ENCODE assay signal across 23 cellular contexts in genomic region chr2:241302083-241302482, GRCh38.
"Had no signal": no experiment of that assay in that cellular context is flagged by ENCODE, and none has a peak within 500 bp of the region (broad histone marks: within the 10 kb centered on the region; RNA-seq: fewer than 3 reads in every experiment).

No MANE protein-coding gene starts in this region.

- H3K36me3 ChIP-seq: breast epithelium, thoracic aorta, upper lobe of left lung had no signal

- DNase-seq: activated CD4-positive, alpha-beta T cell treated with anti-CD3 and anti-CD28 coated beads, Interleukin-2, amount 50 U/mL, for 4 hours; activated CD8-positive, alpha-beta memory T cell treated with anti-CD3 and anti-CD28 coated beads for 24 hours; activated CD8-positive, alpha-beta memory T cell treated with anti-CD3 and anti-CD28 coated beads, Interleukin-2, amount 50 U/mL, for 4 hours; activated T-cell treated with anti-CD3 and anti-CD28 coated beads, Interleukin-2, amount 50 U/mL, for 24 hours; cerebellar nuclear complex; kidney glomerular epithelial cell; left ventricle myocardium superior; mesenchymal stem cell; nucleus accumbens; posterior cingulate gyrus; small intestine; stimulated activated CD4-positive, alpha-beta T cell treated with anti-CD3 and anti-CD28 coated beads, Interleukin-2, amount 100 ng/mL, for 24 hours; stimulated activated naive B cell treated with anti-CD40 and anti-IgM and Interleukin-4, amounts not matched to agents 10 μg/mL and 1 μg/mL and 100 μg/mL, for 72 hours; upper lobe of left lung had no signal

- H3K27ac ChIP-seq: ascending aorta, breast epithelium, coronary artery, thoracic aorta, upper lobe of left lung had no signal

- H3K9me3 Mint-ChIP-seq: activated naive CD4-positive, alpha-beta T cell treated with anti-CD3 and anti-CD28 coated beads, Interleukin-2, amount 50 U/mL, for 72 hours; activated T-cell treated with anti-CD3 and anti-CD28 coated beads, Interleukin-2, amount 50 U/mL, for 24 hours; activated T-helper 17 cell treated with anti-CD3 and anti-CD28 coated beads, Interleukin-2, amount 50 U/mL, for 72 hours; T-helper 2 cell treated with Interferon-gamma antibody and Interleukin-4, amounts not matched to agents 5 μg/mL and 100 μg/mL, for 36 hours; WTC11 had no signal

- H3K9me3 ChIP-seq: ascending aorta, breast epithelium, thoracic aorta, upper lobe of left lung had no signal

- H3K27me3 Mint-ChIP-seq: activated T-cell treated with anti-CD3 and anti-CD28 coated beads, Interleukin-2, amount 50 U/mL, for 24 hours; activated T-helper 17 cell treated with anti-CD3 and anti-CD28 coated beads, Interleukin-2, amount 50 U/mL, for 72 hours; stimulated activated naive B cell treated with anti-CD40 and anti-IgM and Interleukin-4, amounts not matched to agents 10 μg/mL and 1 μg/mL and 100 μg/mL, for 72 hours had no signal

- H3K4me3 ChIP-seq: ascending aorta, breast epithelium, coronary artery, thoracic aorta, upper lobe of left lung had no signal

- H3K27me3 ChIP-seq: ascending aorta, breast epithelium, upper lobe of left lung had no signal

- H3K27ac Mint-ChIP-seq: activated T-helper 17 cell treated with anti-CD3 and anti-CD28 coated beads, Interleukin-2, amount 50 U/mL, for 72 hours; T-helper 2 cell treated with Interferon-gamma antibody and Interleukin-4, amounts not matched to agents 5 μg/mL and 100 μg/mL, for 36 hours had no signal

- H3K4me3 Mint-ChIP-seq: activated T-cell treated with anti-CD3 and anti-CD28 coated beads, Interleukin-2, amount 50 U/mL, for 24 hours; activated T-helper 17 cell treated with anti-CD3 and anti-CD28 coated beads, Interleukin-2, amount 50 U/mL, for 72 hours; stimulated activated naive B cell treated with anti-CD40 and anti-IgM and Interleukin-4, amounts not matched to agents 10 μg/mL and 1 μg/mL and 100 μg/mL, for 72 hours; T-helper 2 cell treated with Interferon-gamma antibody and Interleukin-4, amounts not matched to agents 5 μg/mL and 100 μg/mL, for 36 hours; WTC11 had no signal

- ATAC-seq: activated naive CD4-positive, alpha-beta T cell treated with anti-CD3 and anti-CD28 coated beads, Interleukin-2, amount 50 U/mL, for 72 hours; activated T-helper 17 cell treated with anti-CD3 and anti-CD28 coated beads, Interleukin-2, amount 50 U/mL, for 72 hours; sciatic nerve; stimulated activated naive B cell treated with anti-CD40 and anti-IgM and Interleukin-4, amounts not matched to agents 10 μg/mL and 1 μg/mL and 100 μg/mL, for 72 hours had no signal
